1 cellular context compared by ENCODE assay signal in genomic region chr16:9138731-9139501, GRCh38.
TF ChIP-seq lines count a peak whose summit lies in the region.

No MANE protein-coding gene starts in this region.

TF ChIP-seq in HepG2, 621 proteins besides CTCF, POLR2A, EP300 and RAD21 (continues in another document):
- no peak for TF ChIP-seq ZNF362 (CRISPR knock-in tag; IDR thresholded peaks at IDR 0.05; ENCODE audit: borderline replicate concordance)
- TF ChIP-seq RORA (CRISPR knock-in tag; IDR thresholded peaks at IDR 0.05) = no peak
- TF ChIP-seq ARHGAP35 (CRISPR knock-in tag; IDR thresholded peaks at IDR 0.05; ENCODE audit: borderline replicate concordance) = no peak
- TF ChIP-seq MLXIP (CRISPR knock-in tag; IDR thresholded peaks at IDR 0.05; ENCODE audit: borderline replicate concordance) = no peak
- no peak for TF ChIP-seq ZBTB43 (CRISPR knock-in tag; conservative IDR thresholded peaks at IDR 0.05)
- TF ChIP-seq ZMAT3 (CRISPR knock-in tag; conservative IDR thresholded peaks at IDR 0.05) = 0 out of 2 replicates have a peak, but pooled peaks have one; percentile 25
- 0 out of 2 replicates have a peak, but pooled peaks have one; percentile 52 for TF ChIP-seq NFE2L1 (CRISPR knock-in tag; IDR thresholded peaks at IDR 0.05; ENCODE audit: borderline replicate concordance)
- TF ChIP-seq GABPB1 (CRISPR knock-in tag; IDR thresholded peaks at IDR 0.05) = peak; percentile 38; the same call in 1 of the 2 replicates
- TF ChIP-seq PHF8 (CRISPR knock-in tag; IDR thresholded peaks at IDR 0.05) = peak; percentile 32; the same call in 1 of the 2 replicates
- 0 out of 2 replicates have a peak, but pooled peaks have one; percentile 64 for TF ChIP-seq ZNF782 (CRISPR knock-in tag; IDR thresholded peaks at IDR 0.05; ENCODE audit: borderline replicate concordance)
- peak; percentile 76; the same call in 1 of the 2 replicates for TF ChIP-seq SPEN (CRISPR knock-in tag; IDR thresholded peaks at IDR 0.05; ENCODE audit: low read depth)
- 0 out of 2 replicates have a peak, but pooled peaks have one; percentile 36 for TF ChIP-seq ATF2 (CRISPR knock-in tag; IDR thresholded peaks at IDR 0.05)
- peak; percentile 57; the same call in 1 of the 2 replicates for TF ChIP-seq ZBTB33 (CRISPR knock-in tag; IDR thresholded peaks at IDR 0.05)
- 0 out of 2 replicates have a peak, but pooled peaks have one; percentile 31 for TF ChIP-seq LBX2 (CRISPR knock-in tag; IDR thresholded peaks at IDR 0.05; ENCODE audit: borderline replicate concordance)
- peak; percentile 60 for TF ChIP-seq SRSF1 (optimal IDR thresholded peaks at IDR 0.05; ENCODE audit: low read depth, low read length)
- peak; percentile 57 for TF ChIP-seq RBM22 (optimal IDR thresholded peaks at IDR 0.05; ENCODE audit: low read length)
- TF ChIP-seq EZH2 (conservative IDR thresholded peaks at IDR 0.05; ENCODE audit: low read depth, low read length) = peak; percentile 56; the same call in 1 of the 2 replicates
- TF ChIP-seq TOPORS (CRISPR knock-in tag; IDR thresholded peaks at IDR 0.05) = 0 out of 2 replicates have a peak, but pooled peaks have one; percentile 48
- 0 out of 2 replicates have a peak, but pooled peaks have one; percentile 63 for TF ChIP-seq SAFB2 (CRISPR knock-in tag; IDR thresholded peaks at IDR 0.05; ENCODE audit: borderline replicate concordance, low read depth)
- TF ChIP-seq MIER3 (CRISPR knock-in tag; IDR thresholded peaks at IDR 0.05; ENCODE audit: borderline replicate concordance) = 0 out of 2 replicates have a peak, but pooled peaks have one; percentile 24
- TF ChIP-seq ZNF253 (CRISPR knock-in tag; IDR thresholded peaks at IDR 0.05; ENCODE audit: borderline replicate concordance) = no peak
- no peak for TF ChIP-seq NFKBIZ (CRISPR knock-in tag; IDR thresholded peaks at IDR 0.05)
- TF ChIP-seq TRIM22 (IDR thresholded peaks at IDR 0.05) = no peak
- peak; percentile 80; the same call in 1 of the 2 replicates for TF ChIP-seq ERF (CRISPR knock-in tag; IDR thresholded peaks at IDR 0.05)
- TF ChIP-seq HOXA5 (CRISPR knock-in tag; IDR thresholded peaks at IDR 0.05) = no peak
- TF ChIP-seq HNRNPK (IDR thresholded peaks at IDR 0.05; ENCODE audit: low read depth, low read length, poor library complexity, severe bottlenecking) = no peak
- TF ChIP-seq HNRNPLL (IDR thresholded peaks at IDR 0.05; ENCODE audit: low read depth, low read length, poor library complexity, severe bottlenecking) = peak; percentile 29
- TF ChIP-seq NR0B2 (CRISPR knock-in tag; IDR thresholded peaks at IDR 0.05) = 0 out of 2 replicates have a peak, but pooled peaks have one; percentile 27
- peak; percentile 80; the same call in 1 of the 2 replicates for TF ChIP-seq ZNF512 (CRISPR knock-in tag; IDR thresholded peaks at IDR 0.05)
- TF ChIP-seq ZNF512B (CRISPR knock-in tag; IDR thresholded peaks at IDR 0.05; ENCODE audit: borderline replicate concordance) = peak; percentile 93
- peak; percentile 76 for TF ChIP-seq ZNF350 (CRISPR knock-in tag; IDR thresholded peaks at IDR 0.05; ENCODE audit: borderline replicate concordance, low read depth)
- peak; percentile 90 for TF ChIP-seq ZNF572 (CRISPR knock-in tag; IDR thresholded peaks at IDR 0.05)
- TF ChIP-seq ZNF280B (CRISPR knock-in tag; IDR thresholded peaks at IDR 0.05; ENCODE audit: borderline replicate concordance) = peak; percentile 74
- TF ChIP-seq TEAD3 (CRISPR knock-in tag; optimal IDR thresholded peaks at IDR 0.05; ENCODE audit: borderline replicate concordance) = peak; percentile 54
- peak; percentile 24; the same call in 1 of the 2 replicates for TF ChIP-seq IKZF5 (CRISPR knock-in tag; IDR thresholded peaks at IDR 0.05)
- peak; percentile 40 for TF ChIP-seq FOSL2 (CRISPR knock-in tag; IDR thresholded peaks at IDR 0.05)
- TF ChIP-seq MEIS1 (CRISPR knock-in tag; IDR thresholded peaks at IDR 0.05; ENCODE audit: borderline replicate concordance) = peak; percentile 40; the same call in 1 of the 2 replicates
- TF ChIP-seq NONO (IDR thresholded peaks at IDR 0.05) = no peak
- peak; percentile 80 for TF ChIP-seq NONO (CRISPR knock-in tag; conservative IDR thresholded peaks at IDR 0.05)
- TF ChIP-seq RBM39 (IDR thresholded peaks at IDR 0.05; ENCODE audit: low read depth, low read length, poor library complexity, severe bottlenecking) = peak; percentile 69
- TF ChIP-seq ZSCAN22 (CRISPR knock-in tag; IDR thresholded peaks at IDR 0.05) = no peak
